In genomic region chrX:21831496-21831895, GRCh38 we compare ENCODE assay signal across 24 cellular contexts. TPM values are rescaled to one million over a fixed set of nuclear protein-coding genes. Genes with fewer than 3 reads are reported as not detected.
DNase-seq lines count a peak whose midpoint lies in the region; ATAC-seq and TF ChIP-seq lines count a peak whose summit lies in the region.
"Had no signal": no experiment of that assay in that cellular context is flagged by ENCODE, and none has a peak within 500 bp of the region (broad histone marks: within the 10 kb centered on the region; RNA-seq: fewer than 3 reads in every experiment).

No MANE protein-coding gene starts in this region.

- BruUV-seq in Caco-2 (replicated peaks; lab: Mats Ljungman, UMichigan) = no TSS peak

- CTCF ChIA-PET in Caco-2 (lab: Charles Lee) = no interaction called here

- no peaks in the 10 kb centered on the region for H3K27me3 Mint-ChIP-seq in Caco-2 (ENCODE audit: insufficient read depth, unreplicated experiment)
- no peaks in the 10 kb centered on the region for H3K27me3 Mint-ChIP-seq in progenitor cell of endocrine pancreas
- peaks cover 3% of the 10 kb centered on the region for H3K27me3 Mint-ChIP-seq in activated CD4-positive, alpha-beta T cell treated with anti-CD3 and anti-CD28 coated beads, Interleukin-2, amount 10 ng/mL, durations not matched to agents 24 days and 14 days
- H3K27me3 Mint-ChIP-seq in chondrocyte (ENCODE audit: low read depth) = no peaks in the 10 kb centered on the region

- H3K4me3 ChIP-seq in Caco-2 (ENCODE audit: low read depth, low read length) (no peak overlapping the region), hepatocyte (no peak overlapping the region), mucosa of descending colon (no peak overlapping the region)
- H3K4me3 ChIP-seq: A549; BLaER1 treated with 17β-estradiol and CSF1 and Interleukin-3, amounts not matched to agents 10 nM and 100 nM; HAP-1 had no signal

- H3K9me3 Mint-ChIP-seq in Caco-2 (ENCODE audit: unreplicated experiment) (no peaks in the 10 kb centered on the region), progenitor cell of endocrine pancreas (ENCODE audit: low read depth) (peaks cover 6% of the 10 kb centered on the region), chondrocyte (ENCODE audit: low read depth) (peaks cover 2% of the 10 kb centered on the region)
- no peaks in the 10 kb centered on the region for H3K9me3 Mint-ChIP-seq in activated CD4-positive, alpha-beta T cell treated with anti-CD3 and anti-CD28 coated beads, Interleukin-2, amount 10 ng/mL, durations not matched to agents 24 days and 14 days
- H3K9me3 Mint-ChIP-seq: CD14-positive monocyte; CD4-positive, alpha-beta T cell; HFFc6 had no signal

- H3K4me2 ChIP-seq in hepatocyte = no peak overlapping the region
- H3K4me2 ChIP-seq: A549; BLaER1 treated with 17β-estradiol and CSF1 and Interleukin-3, amounts not matched to agents 10 nM and 100 nM had no signal

- no peaks in the 10 kb centered on the region for H3K9me2 ChIP-seq in hepatocyte (replicated peaks; ENCODE audit: insufficient read depth)

- intact Hi-C loops in Caco-2 (cut with micrococcal nuclease; ENCODE audit: unreplicated experiment) (loop anchor here (2.0 to 10.0 kb wide), 2 partner anchors 97 to 157 kb away; no protein-coding TSS in a partner anchor), mucosa of descending colon (cut with DNase I, micrococcal nuclease) (no loop called here)
- intact Hi-C loops in activated CD4-positive, alpha-beta T cell treated with anti-CD3 and anti-CD28 coated beads, Interleukin-2, amount 10 ng/mL, durations not matched to agents 24 days and 14 days (cut with micrococcal nuclease) = loop anchor here (10.0 kb wide), 1 partner anchor 457 kb away; the partner anchor contains the start of gene CNKSR2

- WGBS in hepatocyte (ENCODE audit: low lambda C conversion rate, missing lambda C conversion rate) = 54% methylated on average over 2 of the region's 2 CpGs

- H3K36me3 ChIP-seq in Caco-2 (ENCODE audit: control insufficient read depth, insufficient read depth, low read length) (no peaks in the 10 kb centered on the region), hepatocyte (replicated peaks; ENCODE audit: insufficient read depth, low read depth) (no peaks in the 10 kb centered on the region), mucosa of descending colon (ENCODE audit: low read depth) (no peaks in the 10 kb centered on the region)
- H3K36me3 ChIP-seq: BE2C; BLaER1 treated with 17β-estradiol and CSF1 and Interleukin-3, amounts not matched to agents 10 nM and 100 nM; HAP-1 had no signal

- DNase-seq in Caco-2 (peak; percentile 50 to 65), amniotic epithelial cell (ENCODE audit: low read depth) (peak; percentile 1), hepatocyte (ENCODE audit: low spot score) (no peak), progenitor cell of endocrine pancreas (ENCODE audit: low spot score, unreplicated experiment) (no peak), mucosa of descending colon (no peak), chondrocyte (ENCODE audit: low spot score) (no peak)
- no peak for DNase-seq in activated CD4-positive, alpha-beta T cell treated with anti-CD3 and anti-CD28 coated beads, Interleukin-2, amount 10 ng/mL, durations not matched to agents 24 days and 14 days
- DNase-seq: 8988T; ACHN; AML-193; BE2C; Calu3; CD4-positive, alpha-beta T cell; CD8-positive, alpha-beta memory T cell; DMS53; DMS79 treated with DMSO at 0.1 percent for 48 hours; GF-D8; GOT3; HFFc6 had no signal

- TF ChIP-seq CTCF in Caco-2 (IDR thresholded peaks at IDR 0.05; ENCODE audit: insufficient read depth in 1 of 2, low read depth in 1 of 2, low read length in 1 of 2, severe bottlenecking in 1 of 2, unreplicated experiment in 1 of 2) (no peak), hepatocyte (IDR thresholded peaks at IDR 0.05; ENCODE audit: poor library complexity) (no peak), progenitor cell of endocrine pancreas (IDR thresholded peaks at IDR 0.05; ENCODE audit: unreplicated experiment) (no peak), mucosa of descending colon (IDR thresholded peaks at IDR 0.05) (no peak), chondrocyte (IDR thresholded peaks at IDR 0.05) (no peak)

- no peaks in the 10 kb centered on the region for H4K20me1 ChIP-seq in hepatocyte (ENCODE audit: insufficient read depth, poor library complexity, severe bottlenecking)
- H4K20me1 ChIP-seq: BLaER1 treated with 17β-estradiol and CSF1 and Interleukin-3, amounts not matched to agents 10 nM and 100 nM had no signal

- H3K4me3 Mint-ChIP-seq in Caco-2 (ENCODE audit: unreplicated experiment) (peak overlapping the region; percentile 45), progenitor cell of endocrine pancreas (ENCODE audit: low read depth) (no peak overlapping the region), chondrocyte (ENCODE audit: unreplicated experiment) (no peak overlapping the region)
- no peak overlapping the region for H3K4me3 Mint-ChIP-seq in activated CD4-positive, alpha-beta T cell treated with anti-CD3 and anti-CD28 coated beads, Interleukin-2, amount 10 ng/mL, durations not matched to agents 24 days and 14 days
- H3K4me3 Mint-ChIP-seq: CD14-positive monocyte; CD4-positive, alpha-beta T cell; CD8-positive, alpha-beta memory T cell; HFFc6 had no signal

- H3K27me3 ChIP-seq in Caco-2 (replicated peaks; ENCODE audit: control insufficient read depth, insufficient read depth, low read length) (no peaks in the 10 kb centered on the region), hepatocyte (no peaks in the 10 kb centered on the region)
- H3K27me3 ChIP-seq: BE2C; BLaER1 treated with 17β-estradiol and CSF1 and Interleukin-3, amounts not matched to agents 10 nM and 100 nM had no signal

- H3K79me2 ChIP-seq in hepatocyte = no peaks in the 10 kb centered on the region

- H3K27ac ChIP-seq in hepatocyte = peak overlapping the region; percentile 54
- H3K27ac ChIP-seq: A549; BLaER1 treated with 17β-estradiol and CSF1 and Interleukin-3, amounts not matched to agents 10 nM and 100 nM had no signal

- POLR2A ChIA-PET in Caco-2 (lab: Charles Lee) = interaction anchor here (1.0 kb wide), 1 partner anchor 8 kb away, joined by 3 read pairs; the partner anchor contains the start of gene MBTPS2

- H3K9me3 ChIP-seq in Caco-2 (no peaks in the 10 kb centered on the region), hepatocyte (ENCODE audit: low read depth) (no peaks in the 10 kb centered on the region), mucosa of descending colon (no peaks in the 10 kb centered on the region)
- H3K9me3 ChIP-seq: A549; BE2C; BLaER1 treated with 17β-estradiol and CSF1 and Interleukin-3, amounts not matched to agents 10 nM and 100 nM; HAP-1 had no signal

- H3K4me1 ChIP-seq in Caco-2 (peaks cover 12% of the 10 kb centered on the region), hepatocyte (ENCODE audit: insufficient read depth) (no peaks in the 10 kb centered on the region), mucosa of descending colon (ENCODE audit: low read depth) (no peaks in the 10 kb centered on the region)
- H3K4me1 ChIP-seq: A549; BE2C; BLaER1 treated with 17β-estradiol and CSF1 and Interleukin-3, amounts not matched to agents 10 nM and 100 nM had no signal

- H3K4me1 Mint-ChIP-seq in Caco-2 (ENCODE audit: low read depth, unreplicated experiment) (peaks cover 11% of the 10 kb centered on the region), progenitor cell of endocrine pancreas (ENCODE audit: low read depth) (peaks cover 7% of the 10 kb centered on the region), chondrocyte (ENCODE audit: low read depth) (no peaks in the 10 kb centered on the region)
- no peaks in the 10 kb centered on the region for H3K4me1 Mint-ChIP-seq in activated CD4-positive, alpha-beta T cell treated with anti-CD3 and anti-CD28 coated beads, Interleukin-2, amount 10 ng/mL, durations not matched to agents 24 days and 14 days
- H3K4me1 Mint-ChIP-seq: CD14-positive monocyte; CD8-positive, alpha-beta memory T cell had no signal

- no peak overlapping the region for H3K27ac Mint-ChIP-seq in Caco-2 (ENCODE audit: unreplicated experiment)
- H3K27ac Mint-ChIP-seq in progenitor cell of endocrine pancreas = peak overlapping the region; percentile 59
- no peak overlapping the region for H3K27ac Mint-ChIP-seq in activated CD4-positive, alpha-beta T cell treated with anti-CD3 and anti-CD28 coated beads, Interleukin-2, amount 10 ng/mL, durations not matched to agents 24 days and 14 days
- no peak overlapping the region for H3K27ac Mint-ChIP-seq in chondrocyte (ENCODE audit: unreplicated experiment)
- H3K27ac Mint-ChIP-seq: CD14-positive monocyte; CD4-positive, alpha-beta T cell; CD8-positive, alpha-beta memory T cell; HFFc6 had no signal

- H2AFZ ChIP-seq in hepatocyte = no peak overlapping the region

- ATAC-seq in mucosa of descending colon = no peak
- ATAC-seq: A549 had no signal

- H3K36me3 Mint-ChIP-seq in Caco-2 (ENCODE audit: insufficient read depth, unreplicated experiment) = peaks cover 5% of the 10 kb centered on the region
- H3K36me3 Mint-ChIP-seq in progenitor cell of endocrine pancreas (ENCODE audit: insufficient read depth) = peaks cover 4% of the 10 kb centered on the region
- no peaks in the 10 kb centered on the region for H3K36me3 Mint-ChIP-seq in activated CD4-positive, alpha-beta T cell treated with anti-CD3 and anti-CD28 coated beads, Interleukin-2, amount 10 ng/mL, durations not matched to agents 24 days and 14 days (ENCODE audit: low read depth)
- H3K36me3 Mint-ChIP-seq in chondrocyte (ENCODE audit: low read depth) = no peaks in the 10 kb centered on the region
- H3K36me3 Mint-ChIP-seq: CD14-positive monocyte; CD8-positive, alpha-beta memory T cell had no signal

RNA-seq across cellular contexts. Expression of gene MBTPS2, which starts 7.9 kb away (rescaled TPM):
- total RNA-seq in Caco-2 (2022) (21.7 and 22.0 TPM in 2 replicates), hepatocyte (18.5 and 19.9 TPM in 2 replicates), progenitor cell of endocrine pancreas (13.5 and 14.4 TPM in 2 replicates), mucosa of descending colon (10 to 100 TPM in 1 of 3 donors, 1 to 10 TPM in 2; 8.2 to 12.0 (median 9.5) TPM), chondrocyte (21.0 to 30.4 TPM (median 21.9 TPM) in 3 replicates)
- 9.3 and 18.4 TPM in 2 replicates for polyA plus RNA-seq in hepatocyte
- 10.0 and 11.3 TPM in 2 replicates for total RNA-seq in activated CD4-positive, alpha-beta T cell treated with anti-CD3 and anti-CD28 coated beads, Interleukin-2, amount 10 ng/mL, durations not matched to agents 24 days and 14 days

RNA-seq across cellular contexts. Expression of gene YY2, which starts 24.3 kb away (rescaled TPM):
- 3.7 and 3.9 TPM in 2 replicates for total RNA-seq in Caco-2 (2022)
- total RNA-seq in hepatocyte = 1.5 and 2.4 TPM in 2 replicates
- 1.1 and 1.2 TPM in 2 replicates for polyA plus RNA-seq in hepatocyte
- 2.2 and 2.3 TPM in 2 replicates for total RNA-seq in progenitor cell of endocrine pancreas
- 1.4 and 2.2 TPM in 2 replicates for total RNA-seq in activated CD4-positive, alpha-beta T cell treated with anti-CD3 and anti-CD28 coated beads, Interleukin-2, amount 10 ng/mL, durations not matched to agents 24 days and 14 days
- total RNA-seq in mucosa of descending colon = 1 to 10 TPM; 1.2 to 1.9 (median 1.9) TPM
- 3.6 to 4.9 TPM (median 4.7 TPM) in 3 replicates for total RNA-seq in chondrocyte
- total RNA-seq: G401 had no signal

Comparison
In these comparisons a context has a peak if more than half of its experiments do, and no peak if none do; other contexts are left out.
1. DNase-seq: peak in Caco-2 (2 of 2) and amniotic epithelial cell (single experiment); none in hepatocyte (single experiment), progenitor cell of endocrine pancreas (single experiment), activated CD4-positive, alpha-beta T cell treated with anti-CD3 and anti-CD28 coated beads, Interleukin-2, amount 10 ng/mL, durations not matched to agents 24 days and 14 days (single experiment), mucosa of descending colon (0 of 3) and chondrocyte (single experiment).
2. intact Hi-C loops: an anchor here in Caco-2 (2.0 to 10.0 kb wide) and activated CD4-positive, alpha-beta T cell treated with anti-CD3 and anti-CD28 coated beads, Interleukin-2, amount 10 ng/mL, durations not matched to agents 24 days and 14 days (10.0 kb wide); none called in mucosa of descending colon.